In the genomic region with DNA sequence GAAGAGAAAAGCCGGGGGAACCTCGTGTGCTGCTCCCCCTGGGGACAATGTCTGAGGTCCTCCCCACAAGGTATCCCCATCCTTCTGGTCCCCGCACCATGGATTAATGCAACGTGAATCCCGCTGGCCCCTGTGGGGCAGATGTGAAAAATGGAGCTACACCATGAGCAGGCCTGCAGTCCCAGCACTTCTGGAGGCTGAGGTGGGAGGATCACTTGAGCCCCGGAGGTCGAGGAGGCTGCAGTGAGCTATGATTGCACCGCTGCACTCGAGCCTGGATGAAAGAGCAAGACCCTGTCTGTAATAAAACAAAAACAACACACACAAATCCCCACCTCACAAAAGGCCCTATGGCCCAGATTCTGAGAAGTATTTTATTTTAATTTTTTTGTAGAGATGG, we compare ENCODE assay signal across 20 cellular contexts. TPM values are rescaled to one million over a fixed set of nuclear protein-coding genes. Genes with fewer than 3 reads are reported as not detected.
DNase-seq lines count a peak whose midpoint lies in the region; ATAC-seq, FAIRE-seq and TF ChIP-seq lines count a peak whose summit lies in the region.
"Had no signal": no experiment of that assay in that cellular context is flagged by ENCODE, and none has a peak within 500 bp of the region (broad histone marks: within the 10 kb centered on the region; RNA-seq: fewer than 3 reads in every experiment).

No MANE protein-coding gene starts in this region.

- WGBS in suprapubic skin, result 94% methylated on average over 8 of the region's 9 CpGs

- no peaks in the 10 kb centered on the region for H3K79me2 ChIP-seq in neural progenitor cell (ENCODE audit: low read depth)

- CTCF ChIA-PET in HEK293T (lab: Yijun Ruan, JAX), result interaction anchor here (1.8 kb wide), 1 partner anchor 9 kb away, joined by 5 read pairs; no protein-coding TSS in a partner anchor

- H3K4me1 ChIP-seq in neural progenitor cell, result no peaks in the 10 kb centered on the region
- peaks cover 44% of the 10 kb centered on the region for H3K4me1 ChIP-seq in suprapubic skin
- H3K4me1 ChIP-seq: BE2C had no signal

- TF ChIP-seq CTCF in CD14-positive monocyte (IDR thresholded peaks at IDR 0.05) (no peak), neural progenitor cell (IDR thresholded peaks at IDR 0.05) (no peak), suprapubic skin (IDR thresholded peaks at IDR 0.05) (no peak)

- no peak for TF ChIP-seq EP300 in suprapubic skin (IDR thresholded peaks at IDR 0.05)

- H3K9ac ChIP-seq in neural progenitor cell, result no peak overlapping the region

- H3K4me2 ChIP-seq in neural progenitor cell, result no peak overlapping the region
- H3K4me2 ChIP-seq: GM23338 had no signal

- H3K36me3 ChIP-seq in neural progenitor cell (no peaks in the 10 kb centered on the region), suprapubic skin (no peaks in the 10 kb centered on the region)
- H3K36me3 ChIP-seq: BE2C had no signal

- ATAC-seq in T-helper 17 cell, result no peak
- ATAC-seq: GM23338 had no signal

- peaks cover 14% of the 10 kb centered on the region for H3F3A ChIP-seq in neural progenitor cell (ENCODE audit: low read depth)

- TF ChIP-seq POLR2A in suprapubic skin (IDR thresholded peaks at IDR 0.05), result no peak
- TF ChIP-seq POLR2A in GM12892 (IDR thresholded peaks at IDR 0.05; ENCODE audit: low read depth, low read length), result no peak

- H3K9me3 ChIP-seq in T-helper 17 cell (ENCODE audit: control insufficient read depth, low read length, poor library complexity, severe bottlenecking) (no peaks in the 10 kb centered on the region), neural progenitor cell (ENCODE audit: low read depth) (no peaks in the 10 kb centered on the region), suprapubic skin (no peaks in the 10 kb centered on the region)
- H3K9me3 ChIP-seq: Caco-2 had no signal

- H3K4me3 ChIP-seq in neural progenitor cell (no peak overlapping the region), suprapubic skin (no peak overlapping the region)
- H3K4me3 ChIP-seq: GM23338 had no signal

- H3K9me3 Mint-ChIP-seq in CD14-positive monocyte, result no peaks in the 10 kb centered on the region
- no peaks in the 10 kb centered on the region for H3K9me3 Mint-ChIP-seq in neural progenitor cell
- H3K9me3 Mint-ChIP-seq: CD4-positive, alpha-beta T cell; GM23338 had no signal

- H3K27ac Mint-ChIP-seq in CD14-positive monocyte (peak overlapping the region; percentile 61 to 94 (median 82)), T-helper 17 cell (peak overlapping the region; percentile 81), neural progenitor cell (no peak overlapping the region)
- H3K27ac Mint-ChIP-seq: CD4-positive, alpha-beta T cell; GM23338; HFFc6 had no signal

- H3K4me3 Mint-ChIP-seq in CD14-positive monocyte (no peak overlapping the region), T-helper 17 cell (no peak overlapping the region), neural progenitor cell (peak overlapping the region; percentile 59)
- H3K4me3 Mint-ChIP-seq: GM23338, HFFc6 had no signal

- H3K27me3 Mint-ChIP-seq in CD14-positive monocyte (ENCODE audit: low read depth in 3 of 3), result peaks cover 0 to 3% (median 2%) of the 10 kb centered on the region in 3 donors
- H3K27me3 Mint-ChIP-seq in T-helper 17 cell, result no peaks in the 10 kb centered on the region
- H3K27me3 Mint-ChIP-seq in neural progenitor cell (ENCODE audit: insufficient read depth, low read depth), result peaks cover 30% of the 10 kb centered on the region

- H3K36me3 Mint-ChIP-seq in CD14-positive monocyte, result no peaks in the 10 kb centered on the region
- H3K36me3 Mint-ChIP-seq in T-helper 17 cell (ENCODE audit: low read depth), result no peaks in the 10 kb centered on the region
- no peaks in the 10 kb centered on the region for H3K36me3 Mint-ChIP-seq in neural progenitor cell

- H3K27ac ChIP-seq in neural progenitor cell, result no peak overlapping the region
- H3K27ac ChIP-seq in suprapubic skin, result peak overlapping the region; percentile 84

- no peak for DNase-seq in CD14-positive monocyte (ENCODE audit: low spot score)
- no peak for DNase-seq in T-helper 17 cell
- no peak for DNase-seq in neural progenitor cell (ENCODE audit: low spot score)
- no peak for DNase-seq in suprapubic skin (ENCODE audit: low spot score in 2 of 2)
- no peak for DNase-seq in HEK293T (ENCODE audit: extremely low spot score)
- no peak for DNase-seq in SHP77 (lab: John Stamatoyannopoulos, UW)
- no peak for DNase-seq in GM12892 (ENCODE audit: insufficient read length)
- DNase-seq: ACHN; BE2C; Caco-2; CD4-positive, alpha-beta T cell; HCEC 1CT; HFFc6 had no signal

- H3K4me1 Mint-ChIP-seq in CD14-positive monocyte (peaks cover 28% of the 10 kb centered on the region), T-helper 17 cell (peaks cover 10% of the 10 kb centered on the region), neural progenitor cell (peaks cover 4% of the 10 kb centered on the region)
- H3K4me1 Mint-ChIP-seq: GM23338 had no signal

- POLR2A ChIA-PET in HEK293T (lab: Yijun Ruan, JAX), result interaction anchor here (0.8 kb wide), 1 partner anchor 411 kb away, joined by 3 read pairs; a partner anchor contains a TSS

- no peak for FAIRE-seq in GM12892 (lab: Jason Lieb, UNC)
- FAIRE-seq: A204.1, D721Med, G401.6, GM12891, GM18507, H54 had no signal

- H2AFZ ChIP-seq in neural progenitor cell (replicated peaks), result no peak overlapping the region
- H2AFZ ChIP-seq: GM23338 had no signal

- H4K20me1 ChIP-seq in neural progenitor cell (ENCODE audit: low read depth), result peaks cover 3% of the 10 kb centered on the region

- intact Hi-C loops in CD14-positive monocyte (cut with micrococcal nuclease), result no loop called here

- peaks cover 58% of the 10 kb centered on the region for H3K27me3 ChIP-seq in neural progenitor cell
- H3K27me3 ChIP-seq in suprapubic skin, result peaks cover 2% of the 10 kb centered on the region

TF ChIP-seq in HEK293T, 16 proteins besides CTCF, POLR2A, EP300 and RAD21:
- TF ChIP-seq FOXK2 (IDR thresholded peaks at IDR 0.05) (no peak), LEF1 (IDR thresholded peaks at IDR 0.05; ENCODE audit: borderline replicate concordance) (no peak), ELF4 (IDR thresholded peaks at IDR 0.05) (no peak), BHLHE40 (IDR thresholded peaks at IDR 0.05; ENCODE audit: borderline replicate concordance) (no peak), FOXM1 (IDR thresholded peaks at IDR 0.05; ENCODE audit: borderline replicate concordance) (no peak), SP1 (IDR thresholded peaks at IDR 0.05) (no peak), CTBP1 (IDR thresholded peaks at IDR 0.05; ENCODE audit: borderline replicate concordance) (no peak), NFRKB (IDR thresholded peaks at IDR 0.05) (no peak), SUZ12 (IDR thresholded peaks at IDR 0.05) (no peak)

RNA-seq across cellular contexts. Expression of a gene that starts 1.2 kb away (rescaled TPM):
- polyA plus RNA-seq in CD14-positive monocyte, result 100 to 1,000 TPM; 654 to 862 TPM
- total RNA-seq in T-helper 17 cell, result 1 to 10 TPM; 1.9 to 5.3 TPM
- 0.90 TPM in 1 of 2 replicates, not detected in the other for total RNA-seq in neural progenitor cell (ENCODE audit: low replicate concordance)
- total RNA-seq in suprapubic skin, result 100 to 1,000 TPM; 195 to 332 (median 294) TPM
- polyA plus RNA-seq in GM12892 (2012; ENCODE audit: missing spikeins), result not detected

RNA-seq across cellular contexts. Expression of a gene that starts 6.2 kb away (rescaled TPM):
- polyA plus RNA-seq in CD14-positive monocyte, result 1 to 10 TPM; 1.3 to 2.0 TPM
- not detected for total RNA-seq in T-helper 17 cell
- not detected in 2 replicates for total RNA-seq in neural progenitor cell (ENCODE audit: low replicate concordance)
- under 1 TPM in 1 of 4 donors, not detected in 3; 0.79 TPM for total RNA-seq in suprapubic skin
- polyA plus RNA-seq in GM12892 (2012; ENCODE audit: missing spikeins), result not detected
- total RNA-seq: Caco-2; CD4-positive, alpha-beta T cell; GM23338 had no signal
- polyA plus RNA-seq: GM23338 had no signal

RNA-seq across cellular contexts. Expression of a gene that starts 17.5 kb away (rescaled TPM):
- polyA plus RNA-seq in CD14-positive monocyte, result not detected
- total RNA-seq in T-helper 17 cell (not detected), neural progenitor cell (ENCODE audit: low replicate concordance) (0.28 TPM in 1 of 2 replicates, not detected in the other), suprapubic skin (not detected)
- not detected for polyA plus RNA-seq in GM12892 (2012; ENCODE audit: missing spikeins)
- total RNA-seq: CD4-positive, alpha-beta T cell; HFFc6 had no signal

RNA-seq across cellular contexts. Expression of a gene that starts 30.6 kb away (rescaled TPM):
- 1 to 10 TPM; 2.7 to 4.3 TPM for polyA plus RNA-seq in CD14-positive monocyte
- total RNA-seq in T-helper 17 cell (1 to 10 TPM in 1 of 2 donors, under 1 TPM in 1; 0.90 to 1.2 TPM), neural progenitor cell (ENCODE audit: low replicate concordance) (1.0 and 2.0 TPM in 2 replicates), suprapubic skin (under 1 TPM in 1 of 4 donors, not detected in 3; 0.79 TPM)
- polyA plus RNA-seq in GM12892 (2012; ENCODE audit: missing spikeins), result not detected
- total RNA-seq: Caco-2, HFFc6 had no signal

RNA-seq across cellular contexts. Expression of a gene that starts 34.7 kb away (rescaled TPM):
- 10 to 100 TPM; 20.7 to 37.4 TPM for polyA plus RNA-seq in CD14-positive monocyte
- total RNA-seq in T-helper 17 cell, result 10 to 100 TPM; 59.6 to 71.3 TPM
- total RNA-seq in neural progenitor cell (ENCODE audit: low replicate concordance), result 14.4 and 46.9 TPM in 2 replicates
- 10 to 100 TPM; 45.1 to 63.9 (median 57.0) TPM for total RNA-seq in suprapubic skin
- 7.4 TPM for polyA plus RNA-seq in GM12892 (2012; ENCODE audit: missing spikeins)

Comparison
In these comparisons a context has a peak if more than half of its experiments do, and no peak if none do; other contexts are left out.
1. RNA of a gene that starts 1.2 kb away (total RNA-seq): 195 to 332 TPM in suprapubic skin; 1.9 to 5.3 TPM in T-helper 17 cell and 0.90 TPM in neural progenitor cell; every median in the first group is over 10 times any median in the second.